ENCODE assay signal across 22 cellular contexts in genomic region chr3:8488436-8488835, GRCh38. TPM values are rescaled to one million over a fixed set of nuclear protein-coding genes. Genes with fewer than 3 reads are reported as not detected.
DNase-seq lines count a peak whose midpoint lies in the region; ATAC-seq and TF ChIP-seq lines count a peak whose summit lies in the region.
"Had no signal": no experiment of that assay in that cellular context is flagged by ENCODE, and none has a peak within 500 bp of the region (broad histone marks: within the 10 kb centered on the region; RNA-seq: fewer than 3 reads in every experiment).

No MANE protein-coding gene starts in this region.

- H3K4me3 ChIP-seq in esophagus muscularis mucosa (no peak overlapping the region), psoas muscle (no peak overlapping the region)
- H3K4me3 ChIP-seq: lung, pancreas had no signal

- intact Hi-C loops in esophagus muscularis mucosa (cut with DNase I) = no loop called here
- intact Hi-C loops in psoas muscle (cut with DNase I) = no loop called here

- no peak for TF ChIP-seq POLR2A in esophagus muscularis mucosa (IDR thresholded peaks at IDR 0.05; ENCODE audit: low read depth)

- peaks cover 8% of the 10 kb centered on the region for H3K27me3 Mint-ChIP-seq in stimulated activated naive CD8-positive, alpha-beta T cell treated with anti-CD3 and anti-CD28 coated beads, Interleukin-15, amount 100 ng/mL, for 72 hours
- H3K27me3 Mint-ChIP-seq: activated naive CD4-positive, alpha-beta T cell treated with anti-CD3 and anti-CD28 coated beads, Interleukin-2, amount 10 ng/mL, durations not matched to agents 7 days and 5 days had no signal

- H3K27ac ChIP-seq in esophagus muscularis mucosa (replicated peaks in 1 of 4) (peak overlapping the region; percentile 44 to 79 (median 62)), psoas muscle (peak overlapping the region; percentile 88)
- H3K27ac ChIP-seq: pancreas had no signal

- ATAC-seq in stimulated activated naive CD8-positive, alpha-beta T cell treated with anti-CD3 and anti-CD28 coated beads, Interleukin-15, amount 100 ng/mL, for 72 hours = peak; percentile 42
- ATAC-seq in stimulated activated naive CD8-positive, alpha-beta T cell treated with anti-CD3 and anti-CD28 coated beads, Interleukin-15, Interleukin-2, amounts not matched to agents 100 U/mL and 50 U/mL, for 24 hours = no peak
- ATAC-seq in psoas muscle (peak; percentile 84 to 89 (median 86)), GM18861 (IDR thresholded peaks at IDR 0.05; ENCODE audit: unreplicated experiment) (no peak), HG03280 (IDR thresholded peaks at IDR 0.05; ENCODE audit: unreplicated experiment) (no peak), HG02623 (IDR thresholded peaks at IDR 0.05; ENCODE audit: unreplicated experiment) (no peak)
- no peak for ATAC-seq in stimulated activated effector memory CD8-positive, alpha-beta T cell treated with anti-CD3 and anti-CD28 coated beads, Interleukin-12 subunit alpha, Interleukin-12 subunit beta, amount 100 ng/mL, for 72 hours
- ATAC-seq: activated CD8-positive, alpha-beta T cell treated with anti-CD3 and anti-CD28 coated beads for 36 hours; Right ventricle myocardium inferior had no signal

- no peak overlapping the region for H3K27ac Mint-ChIP-seq in stimulated activated naive CD8-positive, alpha-beta T cell treated with anti-CD3 and anti-CD28 coated beads, Interleukin-15, amount 100 ng/mL, for 72 hours
- H3K27ac Mint-ChIP-seq in stimulated activated effector memory CD8-positive, alpha-beta T cell treated with anti-CD3 and anti-CD28 coated beads, Interleukin-12 subunit alpha, Interleukin-12 subunit beta, amount 100 ng/mL, for 72 hours = no peak overlapping the region
- H3K27ac Mint-ChIP-seq: activated CD8-positive, alpha-beta T cell treated with anti-CD3 and anti-CD28 coated beads for 36 hours; activated naive CD4-positive, alpha-beta T cell treated with anti-CD3 and anti-CD28 coated beads, Interleukin-2, amount 10 ng/mL, durations not matched to agents 7 days and 5 days; activated T-cell treated with anti-CD3 and anti-CD28 coated beads, Interleukin-2, amount 50 U/mL, for 24 hours; naive B cell had no signal

- no peaks in the 10 kb centered on the region for H3K9me3 Mint-ChIP-seq in stimulated activated naive CD8-positive, alpha-beta T cell treated with anti-CD3 and anti-CD28 coated beads, Interleukin-15, amount 100 ng/mL, for 72 hours
- H3K9me3 Mint-ChIP-seq in stimulated activated effector memory CD8-positive, alpha-beta T cell treated with anti-CD3 and anti-CD28 coated beads, Interleukin-12 subunit alpha, Interleukin-12 subunit beta, amount 100 ng/mL, for 72 hours = no peaks in the 10 kb centered on the region
- H3K9me3 Mint-ChIP-seq: activated CD8-positive, alpha-beta T cell treated with anti-CD3 and anti-CD28 coated beads for 36 hours; activated naive CD4-positive, alpha-beta T cell treated with anti-CD3 and anti-CD28 coated beads, Interleukin-2, amount 10 ng/mL, durations not matched to agents 7 days and 5 days; activated T-cell treated with anti-CD3 and anti-CD28 coated beads, Interleukin-2, amount 50 U/mL, for 24 hours had no signal

- peak in 1 of 3 experiments; percentile 8 for TF ChIP-seq CTCF in esophagus muscularis mucosa (IDR thresholded peaks at IDR 0.05)
- no peak for TF ChIP-seq CTCF in psoas muscle (IDR thresholded peaks at IDR 0.05)

- TF ChIP-seq EP300 in esophagus muscularis mucosa (IDR thresholded peaks at IDR 0.05) = peak; percentile 73

- no peak for DNase-seq in stimulated activated naive CD8-positive, alpha-beta T cell treated with anti-CD3 and anti-CD28 coated beads, Interleukin-15, amount 100 ng/mL, for 72 hours
- no peak for DNase-seq in stimulated activated naive CD8-positive, alpha-beta T cell treated with anti-CD3 and anti-CD28 coated beads, Interleukin-15, Interleukin-2, amounts not matched to agents 100 U/mL and 50 U/mL, for 24 hours
- DNase-seq in esophagus muscularis mucosa (ENCODE audit: extremely low spot score) = no peak
- no peak for DNase-seq in psoas muscle
- no peak for DNase-seq in stimulated activated effector memory CD8-positive, alpha-beta T cell treated with anti-CD3 and anti-CD28 coated beads, Interleukin-12 subunit alpha, Interleukin-12 subunit beta, amount 100 ng/mL, for 72 hours (ENCODE audit: low spot score in 2 of 2)
- DNase-seq: activated CD8-positive, alpha-beta T cell treated with anti-CD3 and anti-CD28 coated beads for 36 hours; activated naive CD4-positive, alpha-beta T cell treated with anti-CD3 and anti-CD28 coated beads, Interleukin-2, amount 10 ng/mL, durations not matched to agents 7 days and 5 days; activated T-cell treated with anti-CD3 and anti-CD28 coated beads, Interleukin-2, amount 50 U/mL, for 24 hours; DMS53; glutamatergic neuron; naive B cell; NCI-H1436 treated with DMSO at 0.1 percent for 48 hours; NCI-H345; pancreas; stimulated activated CD4-positive, alpha-beta T cell treated with anti-CD3 and anti-CD28 coated beads, Interleukin-4, amount 100 ng/mL, for 1 hour; T-helper 2 cell had no signal

- no peaks in the 10 kb centered on the region for H3K36me3 Mint-ChIP-seq in stimulated activated effector memory CD8-positive, alpha-beta T cell treated with anti-CD3 and anti-CD28 coated beads, Interleukin-12 subunit alpha, Interleukin-12 subunit beta, amount 100 ng/mL, for 72 hours
- H3K36me3 Mint-ChIP-seq: activated naive CD4-positive, alpha-beta T cell treated with anti-CD3 and anti-CD28 coated beads, Interleukin-2, amount 10 ng/mL, durations not matched to agents 7 days and 5 days; naive B cell had no signal

- WGBS in esophagus muscularis mucosa = 61% methylated on average over 3 of the region's 3 CpGs
- WGBS in psoas muscle, 3 donors = 27 to 42% (median 35%) methylated on average over 3 of the region's 3 CpGs

- H3K4me1 Mint-ChIP-seq in stimulated activated naive CD8-positive, alpha-beta T cell treated with anti-CD3 and anti-CD28 coated beads, Interleukin-15, amount 100 ng/mL, for 72 hours = no peaks in the 10 kb centered on the region
- H3K4me1 Mint-ChIP-seq in stimulated activated effector memory CD8-positive, alpha-beta T cell treated with anti-CD3 and anti-CD28 coated beads, Interleukin-12 subunit alpha, Interleukin-12 subunit beta, amount 100 ng/mL, for 72 hours = peaks cover 8% of the 10 kb centered on the region
- H3K4me1 Mint-ChIP-seq: activated naive CD4-positive, alpha-beta T cell treated with anti-CD3 and anti-CD28 coated beads, Interleukin-2, amount 10 ng/mL, durations not matched to agents 7 days and 5 days; naive B cell had no signal

- H3K27me3 ChIP-seq in esophagus muscularis mucosa (no peaks in the 10 kb centered on the region), psoas muscle (ENCODE audit: insufficient read depth in 3 of 3, low read length in 2 of 3) (no peaks in the 10 kb centered on the region)
- H3K27me3 ChIP-seq: pancreas had no signal

- H3K36me3 ChIP-seq in esophagus muscularis mucosa (no peaks in the 10 kb centered on the region), psoas muscle (ENCODE audit: insufficient read depth in 1 of 2, low read depth in 1 of 2) (no peaks in the 10 kb centered on the region)
- H3K36me3 ChIP-seq: pancreas had no signal

- H3K4me3 Mint-ChIP-seq in stimulated activated naive CD8-positive, alpha-beta T cell treated with anti-CD3 and anti-CD28 coated beads, Interleukin-15, amount 100 ng/mL, for 72 hours = no peak overlapping the region
- no peak overlapping the region for H3K4me3 Mint-ChIP-seq in stimulated activated effector memory CD8-positive, alpha-beta T cell treated with anti-CD3 and anti-CD28 coated beads, Interleukin-12 subunit alpha, Interleukin-12 subunit beta, amount 100 ng/mL, for 72 hours
- H3K4me3 Mint-ChIP-seq: activated CD8-positive, alpha-beta T cell treated with anti-CD3 and anti-CD28 coated beads for 36 hours; activated naive CD4-positive, alpha-beta T cell treated with anti-CD3 and anti-CD28 coated beads, Interleukin-2, amount 10 ng/mL, durations not matched to agents 7 days and 5 days; activated T-cell treated with anti-CD3 and anti-CD28 coated beads, Interleukin-2, amount 50 U/mL, for 24 hours; brain; naive B cell had no signal

- H3K4me1 ChIP-seq in esophagus muscularis mucosa (peaks cover 23 to 45% (median 38%) of the 10 kb centered on the region in 4 donors), psoas muscle (peaks cover 53% of the 10 kb centered on the region)

- H3K9me3 ChIP-seq in esophagus muscularis mucosa = peaks cover 0 to 5% (median 0%) of the 10 kb centered on the region in 4 donors
- H3K9me3 ChIP-seq in psoas muscle = peaks cover 5% of the 10 kb centered on the region
- H3K9me3 ChIP-seq: pancreas had no signal

RNA-seq across cellular contexts. Expression of gene LMCD1, which starts 13.2 kb away (rescaled TPM):
- 100 to 1,000 TPM in 2 of 4 donors, 10 to 100 TPM in 2; 43.2 to 576 (median 131) TPM for total RNA-seq in esophagus muscularis mucosa
- 1,000 to 10,000 TPM in 1 of 4 donors, 100 to 1,000 TPM in 3; 340 to 1,074 (median 476) TPM for total RNA-seq in psoas muscle
- polyA plus RNA-seq in psoas muscle = 1,000 to 10,000 TPM in 1 of 3 donors, 100 to 1,000 TPM in 1, 10 to 100 TPM in 1; 83.0 to 1,120 (median 129) TPM

Comparison
In these comparisons a context has a peak if more than half of its experiments do, and no peak if none do; other contexts are left out.
1. ATAC-seq: peak in stimulated activated naive CD8-positive, alpha-beta T cell treated with anti-CD3 and anti-CD28 coated beads, Interleukin-15, amount 100 ng/mL, for 72 hours (single experiment) and psoas muscle (4 of 4); none in stimulated activated naive CD8-positive, alpha-beta T cell treated with anti-CD3 and anti-CD28 coated beads, Interleukin-15, Interleukin-2, amounts not matched to agents 100 U/mL and 50 U/mL, for 24 hours (single experiment), GM18861 (single experiment), HG03280 (single experiment), stimulated activated effector memory CD8-positive, alpha-beta T cell treated with anti-CD3 and anti-CD28 coated beads, Interleukin-12 subunit alpha, Interleukin-12 subunit beta, amount 100 ng/mL, for 72 hours (single experiment) and HG02623 (single experiment).